Comparison of ENCODE assay signal across 11 cellular contexts in genomic region chr10:71246591-71247143, GRCh38. TPM values are rescaled to one million over a fixed set of nuclear protein-coding genes. Genes with fewer than 3 reads are reported as not detected.
DNase-seq lines count a peak whose midpoint lies in the region; ATAC-seq, FAIRE-seq and TF ChIP-seq lines count a peak whose summit lies in the region.
"Had no signal": no experiment of that assay in that cellular context is flagged by ENCODE, and none has a peak within 500 bp of the region (broad histone marks: within the 10 kb centered on the region; RNA-seq: fewer than 3 reads in every experiment).

No MANE protein-coding gene starts in this region.

- H3K4me1 Mint-ChIP-seq in MCF 10A (ENCODE audit: insufficient read depth, unreplicated experiment) (peaks cover 51% of the 10 kb centered on the region), mesothelial cell of epicardium (peaks cover 75% of the 10 kb centered on the region)

- peak overlapping the region; percentile 17 for H3K4me3 Mint-ChIP-seq in MCF 10A (ENCODE audit: unreplicated experiment)
- no peak overlapping the region for H3K4me3 Mint-ChIP-seq in mesothelial cell of epicardium

- FAIRE-seq in A549 (lab: Jason Lieb, UNC): no peak

- POLR2A ChIA-PET in A549 (lab: Yijun Ruan, JAX) (no interaction called here), MCF 10A (lab: Yijun Ruan, JAX) (interaction anchor here (0.8 to 10.1 kb wide), 7 partner anchors 9 to 36 kb away, joined by 3 to 146 read pairs (median 4); partner anchors contain the start of gene UNC5B)

- intact Hi-C loops in MCF 10A (cut with micrococcal nuclease): no loop called here

- H3K36me3 Mint-ChIP-seq in MCF 10A (ENCODE audit: insufficient read depth, unreplicated experiment): peaks cover 7% of the 10 kb centered on the region
- H3K36me3 Mint-ChIP-seq in mesothelial cell of epicardium: no peaks in the 10 kb centered on the region

- TF ChIP-seq RAD21 in A549 (conservative IDR thresholded peaks at IDR 0.05 in 1 of 2, IDR thresholded peaks at IDR 0.05 in 1 of 2): no peak

- H3K4me3 ChIP-seq in A549: no peak overlapping the region

- H3K4me1 ChIP-seq in A549: peaks cover 8% of the 10 kb centered on the region; the same call in 2 of the 3 replicates

- H3K9me3 Mint-ChIP-seq in MCF 10A (ENCODE audit: unreplicated experiment) (no peaks in the 10 kb centered on the region), mesothelial cell of epicardium (no peaks in the 10 kb centered on the region)

- no peak for TF ChIP-seq EP300 in A549 (IDR thresholded peaks at IDR 0.05)

- TF ChIP-seq POLR2A in A549 (IDR thresholded peaks at IDR 0.05; ENCODE audit: low read length): no peak

- no peaks in the 10 kb centered on the region for H3K9me3 ChIP-seq in A549

- H3K27ac ChIP-seq in A549: peak overlapping the region in 1 of 2 experiments; percentile 22; a peak in 3 of 6 replicates

- H3K27ac Mint-ChIP-seq in MCF 10A (ENCODE audit: low read depth, unreplicated experiment) (peak overlapping the region; percentile 95), mesothelial cell of epicardium (peak overlapping the region; percentile 90)

- no peak for TF ChIP-seq CTCF in A549 (IDR thresholded peaks at IDR 0.05)
- no peak for TF ChIP-seq CTCF in MCF 10A (IDR thresholded peaks at IDR 0.05; ENCODE audit: unreplicated experiment)
- TF ChIP-seq CTCF in mesothelial cell of epicardium (IDR thresholded peaks at IDR 0.05; ENCODE audit: unreplicated experiment): no peak

- peak; percentile 25 to 31 for DNase-seq in A549 (ENCODE audit: low read depth in 1 of 2, low spot score in 1 of 2)
- DNase-seq in LoVo (ENCODE audit: low spot score): peak; percentile 95
- DNase-seq in MCF 10A (ENCODE audit: unreplicated experiment): peak; percentile 91
- DNase-seq in mesothelial cell of epicardium (ENCODE audit: low spot score in 2 of 2, unreplicated experiment in 2 of 2): no peak
- no peak for DNase-seq in NCI-H446 treated with DMSO at 0.1 percent for 48 hours (lab: John Stamatoyannopoulos, UW)
- DNase-seq in GM03348 (ENCODE audit: low spot score): no peak
- DNase-seq in DMS79 treated with DMSO at 0.1 percent for 48 hours (lab: John Stamatoyannopoulos, UW): no peak
- DNase-seq: mesendoderm, NCI-H146 had no signal

- ATAC-seq in A549 (peak in 1 of 2 experiments; percentile 20; a peak in 3 of 6 replicates), GM18868 (IDR thresholded peaks at IDR 0.05; ENCODE audit: unreplicated experiment) (no peak)
- ATAC-seq: activated CD4-positive, CD25-positive, alpha-beta regulatory T cell treated with anti-CD3 and anti-CD28 coated beads, Interleukin-2, amount 50 U/mL, for 24 hours had no signal

- H3K27me3 Mint-ChIP-seq in MCF 10A (ENCODE audit: insufficient read depth, unreplicated experiment): no peaks in the 10 kb centered on the region
- H3K27me3 Mint-ChIP-seq in mesothelial cell of epicardium (ENCODE audit: low read depth): no peaks in the 10 kb centered on the region

- peak overlapping the region; percentile 5; the same call in 2 of the 3 replicates for H3K4me2 ChIP-seq in A549

- BruUV-seq in MCF 10A (replicated peaks; lab: Mats Ljungman, UMichigan): no TSS peak

- CTCF ChIA-PET in A549 (lab: Yijun Ruan, JAX): interaction anchor here (1.0 to 2.1 kb wide), 3 partner anchors 8 to 29 kb away, joined by 3 to 5 read pairs (median 4); no protein-coding TSS in a partner anchor
- CTCF ChIA-PET in MCF 10A (lab: Yijun Ruan, JAX): interaction anchor here (0.9 to 3.1 kb wide), 6 partner anchors 10 to 38 kb away, joined by 3 to 22 read pairs (median 6); no protein-coding TSS in a partner anchor

- WGBS in A549 (ENCODE audit: missing lambda C conversion rate): 46% methylated on average over 11 of the region's 11 CpGs

TF ChIP-seq in A549, 52 proteins besides CTCF, POLR2A, EP300 and RAD21:
- no peak for TF ChIP-seq GATA3 (IDR thresholded peaks at IDR 0.05; ENCODE audit: borderline replicate concordance)
TF ChIP-seq in A549: peak in this region for 0.

RNA-seq across cellular contexts. Expression of gene UNC5B, which starts 34.3 kb away (rescaled TPM):
- 1.0 and 1.3 TPM in 2 replicates for polyA plus RNA-seq in A549 (2011; rRNA removed)
- 0.22 and 0.30 TPM in 2 replicates for polyA plus RNA-seq in A549 (2012; cell fraction: cytosol; rRNA removed)
- 0.72 and 0.83 TPM in 2 replicates for polyA plus RNA-seq in A549 (2012; cell fraction: nucleus; rRNA removed)
- 0.14 to 0.26 TPM (median 0.16 TPM) in 3 replicates for polyA plus RNA-seq in A549 (2017; fragmentation: RNase III; extraction: RNeasy Plus Mini Kit Qiagen cat#74134 plus additional on column Dnase treatment)
- polyA minus RNA-seq in A549 (2011; rRNA and poly(A)+ RNA removed): 1.1 and 1.3 TPM in 2 replicates
- 80.5 and 82.4 TPM in 2 replicates for total RNA-seq in MCF 10A (2022)
- 84.8 to 91.5 TPM (median 85.7 TPM) in 3 replicates for total RNA-seq in mesothelial cell of epicardium

Comparison
In these comparisons a context has a peak if more than half of its experiments do, and no peak if none do; other contexts are left out.
1. DNase-seq: peak in A549 (2 of 2), LoVo (single experiment) and MCF 10A (single experiment); none in mesothelial cell of epicardium (0 of 2), NCI-H446 treated with DMSO at 0.1 percent for 48 hours (single experiment), GM03348 (single experiment) and DMS79 treated with DMSO at 0.1 percent for 48 hours (single experiment).